17 cellular contexts compared by ENCODE assay signal in genomic region chr11:112625816-112626215, GRCh38.
DNase-seq lines count a peak whose midpoint lies in the region; ATAC-seq and TF ChIP-seq lines count a peak whose summit lies in the region.
"Had no signal": no experiment of that assay in that cellular context is flagged by ENCODE, and none has a peak within 500 bp of the region (broad histone marks: within the 10 kb centered on the region; RNA-seq: fewer than 3 reads in every experiment).

No MANE protein-coding gene starts in this region.

- POLR2A ChIA-PET in RWPE1 (lab: Yijun Ruan, JAX; ENCODE audit: low non-redundant PET) = no interaction called here

- DNase-seq in DMS79 treated with DMSO at 0.1 percent for 48 hours (lab: John Stamatoyannopoulos, UW) = peak; percentile 37
- peak; percentile 26 to 48 for DNase-seq in NCI-H187 (lab: John Stamatoyannopoulos, UW)
- peak; percentile 42 for DNase-seq in RWPE1 (ENCODE audit: low spot score)
- DNase-seq in central memory CD4-positive, alpha-beta T cell = no peak
- no peak for DNase-seq in HT-29 (ENCODE audit: low spot score)
- DNase-seq in GM03348 (ENCODE audit: low spot score) = no peak
- DNase-seq: C1 segment of cervical spinal cord, DMS 273 treated with DMSO at 0.1 percent for 48 hours, MG63, NCI-H1105, NCI-H1930, NCI-H510A treated with DMSO at 0.1 percent for 48 hours, OCI-M1, T-helper 2 cell had no signal

- no peak overlapping the region for H3K27ac ChIP-seq in RWPE1
- H3K27ac ChIP-seq: SJSA1 had no signal

- CTCF ChIA-PET in RWPE1 (lab: Yijun Ruan, JAX) = no interaction called here

- TF ChIP-seq CTCF in RWPE1 (conservative IDR thresholded peaks at IDR 0.05; ENCODE audit: low read depth) = no peak

- ATAC-seq in esophagus mucosa = peak; percentile 94
- ATAC-seq in HG02840 (IDR thresholded peaks at IDR 0.05; ENCODE audit: low FRiP score, unreplicated experiment) = no peak

Comparison
In these comparisons a context has a peak if more than half of its experiments do, and no peak if none do; other contexts are left out.
1. DNase-seq: peak in DMS79 treated with DMSO at 0.1 percent for 48 hours (single experiment), NCI-H187 (2 of 2) and RWPE1 (single experiment); none in central memory CD4-positive, alpha-beta T cell (single experiment), HT-29 (single experiment) and GM03348 (single experiment).